ENCODE assay signal across 1 cellular context in the genomic region with DNA sequence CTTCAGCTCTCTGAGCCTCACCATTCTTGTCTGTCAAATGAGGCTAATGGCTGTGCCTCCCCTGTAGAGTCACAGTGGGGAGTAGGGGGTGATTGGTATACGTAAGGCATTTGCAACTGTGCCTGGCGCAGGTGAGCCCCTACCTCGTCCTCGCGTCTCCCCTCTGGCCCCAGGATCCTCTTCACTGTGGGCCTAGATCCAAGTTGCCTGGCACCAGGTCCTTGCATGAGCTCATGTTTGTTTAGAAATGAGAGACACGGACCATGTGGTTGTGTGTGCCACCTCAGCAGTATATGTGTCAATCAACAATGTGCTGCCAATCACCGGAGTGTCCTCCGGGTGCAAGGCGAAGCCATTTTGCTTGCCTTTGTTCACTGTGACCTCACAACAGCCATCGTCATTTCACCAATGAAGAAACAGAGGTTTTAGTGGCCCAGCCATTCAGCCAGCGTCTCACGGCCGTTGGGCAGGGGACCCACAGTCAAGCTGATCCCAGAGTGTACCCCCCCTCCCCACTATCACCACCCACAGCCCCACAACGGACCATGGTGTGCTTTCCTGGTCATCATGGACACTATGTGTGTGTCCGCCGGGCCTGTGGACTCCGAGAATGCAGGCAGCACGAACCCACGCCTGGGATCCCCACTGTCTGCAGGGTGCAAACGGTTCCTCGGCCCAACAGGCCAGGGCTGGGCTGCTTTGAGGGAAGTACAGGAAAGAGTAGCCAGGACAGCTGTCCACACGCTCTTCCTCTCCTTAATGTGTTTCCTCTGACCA.
TF ChIP-seq lines count a peak whose summit lies in the region.

No MANE protein-coding gene starts in this region.

TF ChIP-seq in IMR-90, 13 proteins besides CTCF, POLR2A, EP300 and RAD21 (continued from another document):
- TF ChIP-seq CHD1 (IDR thresholded peaks at IDR 0.05; ENCODE audit: low read depth, low read length) (no peak), FOS (IDR thresholded peaks at IDR 0.05; ENCODE audit: low read depth, low read length) (no peak), CEBPB (IDR thresholded peaks at IDR 0.05; ENCODE audit: low read depth, low read length) (no peak), NFE2L2 (IDR thresholded peaks at IDR 0.05; ENCODE audit: low read depth, low read length) (no peak), SMC3 (IDR thresholded peaks at IDR 0.05; ENCODE audit: low read depth, low read length) (no peak), RFX5 (IDR thresholded peaks at IDR 0.05; ENCODE audit: low read depth, low read length) (no peak), MXI1 (IDR thresholded peaks at IDR 0.05; ENCODE audit: borderline replicate concordance, low read depth, low read length) (no peak)
- TF ChIP-seq, protein P1, sequence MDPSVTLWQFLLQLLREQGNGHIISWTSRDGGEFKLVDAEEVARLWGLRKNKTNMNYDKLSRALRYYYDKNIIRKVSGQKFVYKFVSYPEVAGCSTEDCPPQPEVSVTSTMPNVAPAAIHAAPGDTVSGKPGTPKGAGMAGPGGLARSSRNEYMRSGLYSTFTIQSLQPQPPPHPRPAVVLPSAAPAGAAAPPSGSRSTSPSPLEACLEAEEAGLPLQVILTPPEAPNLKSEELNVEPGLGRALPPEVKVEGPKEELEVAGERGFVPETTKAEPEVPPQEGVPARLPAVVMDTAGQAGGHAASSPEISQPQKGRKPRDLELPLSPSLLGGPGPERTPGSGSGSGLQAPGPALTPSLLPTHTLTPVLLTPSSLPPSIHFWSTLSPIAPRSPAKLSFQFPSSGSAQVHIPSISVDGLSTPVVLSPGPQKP (IDR thresholded peaks at IDR 0.05; ENCODE audit: borderline replicate concordance, low read depth, low read length) = no peak
